21 cellular contexts compared by ENCODE assay signal in genomic region chr9:747567-747966, GRCh38.
A peak's percentile ranks its signal among the peaks of the same experiment; 100 is the strongest.
DNase-seq lines count a peak whose midpoint lies in the region; ATAC-seq and TF ChIP-seq lines count a peak whose summit lies in the region.
"Had no signal": no experiment of that assay in that cellular context is flagged by ENCODE, and none has a peak within 500 bp of the region (broad histone marks: within the 10 kb centered on the region; RNA-seq: fewer than 3 reads in every experiment).

No MANE protein-coding gene starts in this region.

- H3K4me3 ChIP-seq in right atrium auricular region: no peak overlapping the region
- H3K4me3 ChIP-seq in heart right ventricle: no peak overlapping the region
- no peak overlapping the region for H3K4me3 ChIP-seq in gastroesophageal sphincter
- H3K4me3 ChIP-seq in aorta (ENCODE audit: low read length in 2 of 2): no peak overlapping the region
- H3K4me3 ChIP-seq in SK-N-SH (ENCODE audit: low read depth in 2 of 2, low read length in 1 of 2): no peak overlapping the region
- H3K4me3 ChIP-seq: ovary had no signal

- no peaks in the 10 kb centered on the region for H3K9me3 ChIP-seq in right atrium auricular region
- no peaks in the 10 kb centered on the region for H3K9me3 ChIP-seq in heart right ventricle
- no peaks in the 10 kb centered on the region for H3K9me3 ChIP-seq in gastroesophageal sphincter
- no peaks in the 10 kb centered on the region for H3K9me3 ChIP-seq in aorta (ENCODE audit: control insufficient read depth, low read length)
- no peaks in the 10 kb centered on the region for H3K9me3 ChIP-seq in SK-N-SH
- H3K9me3 ChIP-seq: ovary had no signal

- H3K9me2 ChIP-seq in SK-N-SH: no peaks in the 10 kb centered on the region

- peaks cover 24% of the 10 kb centered on the region for H3F3A ChIP-seq in SK-N-SH (replicated peaks; ENCODE audit: insufficient read depth)

- peaks cover 63% of the 10 kb centered on the region for H3K4me1 Mint-ChIP-seq in T-helper 2 cell treated with Interferon-gamma antibody and Interleukin-4, amounts not matched to agents 5 μg/mL and 100 μg/mL, for 36 hours (ENCODE audit: low read depth)

- H3K9ac ChIP-seq in SK-N-SH: no peak overlapping the region

- H2AFZ ChIP-seq in SK-N-SH (ENCODE audit: low read depth): no peak overlapping the region

- POLR2A ChIA-PET in SK-N-SH (lab: Yijun Ruan, JAX): no interaction called here

- no peak for ATAC-seq in heart right ventricle
- no peak for ATAC-seq in gastroesophageal sphincter
- no peak for ATAC-seq in aorta (ENCODE audit: low FRiP score)
- ATAC-seq: activated CD8-positive, alpha-beta T cell treated with anti-CD3 and anti-CD28 coated beads for 36 hours; right cardiac atrium had no signal

- H3K36me3 ChIP-seq in right atrium auricular region: peaks cover 64% of the 10 kb centered on the region
- peaks cover 0 to 63% (median 19%) of the 10 kb centered on the region in 9 donors for H3K36me3 ChIP-seq in heart right ventricle
- peaks cover 0 to 51% of the 10 kb centered on the region in 2 donors for H3K36me3 ChIP-seq in gastroesophageal sphincter
- peaks cover 6% of the 10 kb centered on the region in 2 donors for H3K36me3 ChIP-seq in aorta (ENCODE audit: control insufficient read depth in 1 of 2, insufficient read depth in 2 of 2, low read length in 1 of 2)
- peaks cover 8 to 21% of the 10 kb centered on the region in 2 experiments for H3K36me3 ChIP-seq in SK-N-SH (replicated peaks in 1 of 2; ENCODE audit: control insufficient read depth in 1 of 2, insufficient read depth in 2 of 2, low read length in 1 of 2)
- H3K36me3 ChIP-seq: ovary had no signal

- no peak for TF ChIP-seq POLR2A in gastroesophageal sphincter (IDR thresholded peaks at IDR 0.05)

- intact Hi-C loops in heart right ventricle (cut with DNase I) (loop anchor here in 3 of 10 donors (2.0 to 5.0 kb wide), 3 partner anchors 35 to 50 kb away; no protein-coding TSS in a partner anchor), aorta (cut with DNase I) (no loop called here)

- no peaks in the 10 kb centered on the region for H4K20me1 ChIP-seq in SK-N-SH (ENCODE audit: insufficient read depth)

- TF ChIP-seq EP300 in gastroesophageal sphincter (IDR thresholded peaks at IDR 0.05): no peak
- TF ChIP-seq EP300 in SK-N-SH (IDR thresholded peaks at IDR 0.05; ENCODE audit: borderline replicate concordance in 1 of 2, low read depth in 1 of 2, low read length in 1 of 2): no peak

- H3K4me1 ChIP-seq in right atrium auricular region: peaks cover 0 to 79% of the 10 kb centered on the region in 2 donors
- peaks cover 15 to 66% (median 57%) of the 10 kb centered on the region in 9 donors for H3K4me1 ChIP-seq in heart right ventricle
- peaks cover 8 to 75% (median 25%) of the 10 kb centered on the region in 3 donors for H3K4me1 ChIP-seq in gastroesophageal sphincter
- H3K4me1 ChIP-seq in aorta (ENCODE audit: control insufficient read depth in 1 of 2, insufficient read depth in 2 of 2, low read length in 2 of 2): peaks cover 5 to 9% of the 10 kb centered on the region in 2 donors
- peaks cover 0 to 12% of the 10 kb centered on the region in 2 experiments; a peak in 1 of 4 replicates for H3K4me1 ChIP-seq in SK-N-SH (ENCODE audit: control insufficient read depth in 1 of 2, insufficient read depth in 2 of 2, low read depth in 1 of 2, low read length in 1 of 2)

- WGBS in heart right ventricle, 2 donors: 95 to 100% methylated on average over 1 of the region's 1 CpG
- 100% methylated on average over 1 of the region's 1 CpG; no CpG with 5 or more reads in 1 of the 2 donors for whole genome bisulfite sequencing in gastroesophageal sphincter (ENCODE audit: low coverage in 1 of 2), 2 donors
- 84 to 89% methylated on average over 1 of the region's 1 CpG for WGBS in aorta, 2 donors
- WGBS in SK-N-SH (ENCODE audit: low lambda C conversion rate): 38% methylated on average over 1 of the region's 1 CpG

- H3K27ac Mint-ChIP-seq in T-helper 2 cell treated with Interferon-gamma antibody and Interleukin-4, amounts not matched to agents 5 μg/mL and 100 μg/mL, for 36 hours: peak overlapping the region; percentile 69
- H3K27ac Mint-ChIP-seq: activated CD8-positive, alpha-beta T cell treated with anti-CD3 and anti-CD28 coated beads for 36 hours; activated naive CD8-positive, alpha-beta T cell treated with anti-CD3 and anti-CD28 coated beads for 36 hours; T-helper 1 cell treated with Interleukin-12 subunit alpha and Interleukin-12 subunit beta and Interleukin-4 antibody, amounts not matched to agents 30 μg/mL and 1 μg/mL, for 36 hours had no signal

- H3K79me2 ChIP-seq in SK-N-SH (ENCODE audit: insufficient read depth): no peaks in the 10 kb centered on the region; the same call in 1 of the 2 replicates

- H3K27me3 ChIP-seq in right atrium auricular region (no peaks in the 10 kb centered on the region), heart right ventricle (no peaks in the 10 kb centered on the region), gastroesophageal sphincter (no peaks in the 10 kb centered on the region), aorta (ENCODE audit: control insufficient read depth in 1 of 2, insufficient read depth in 2 of 2, low read length in 1 of 2) (no peaks in the 10 kb centered on the region), SK-N-SH (ENCODE audit: insufficient read depth) (no peaks in the 10 kb centered on the region)
- H3K27me3 ChIP-seq: ovary had no signal

- peaks cover 41% of the 10 kb centered on the region for H3K36me3 Mint-ChIP-seq in T-helper 2 cell treated with Interferon-gamma antibody and Interleukin-4, amounts not matched to agents 5 μg/mL and 100 μg/mL, for 36 hours (ENCODE audit: low read depth)

- CTCF ChIA-PET in SK-N-SH (lab: Yijun Ruan, JAX): no interaction called here

- DNase-seq in right atrium auricular region (ENCODE audit: low spot score) (peak; percentile 47), heart right ventricle (no peak), aorta (no peak), SK-N-SH (no peak), NCI-H187 (lab: John Stamatoyannopoulos, UW) (no peak)
- no peak for DNase-seq in T-helper 2 cell treated with Interferon-gamma antibody and Interleukin-4, amounts not matched to agents 5 μg/mL and 100 μg/mL, for 36 hours (ENCODE audit: low spot score)
- DNase-seq in stimulated activated CD4-positive, alpha-beta T cell treated with anti-CD3 and anti-CD28 coated beads, Interleukin-4, amount 100 ng/mL, for 1 hour: no peak
- DNase-seq: activated CD4-positive, CD25-positive, alpha-beta regulatory T cell treated with anti-CD3 and anti-CD28 coated beads, Interleukin-2, amount 50 U/mL, for 72 hours; activated CD8-positive, alpha-beta T cell treated with anti-CD3 and anti-CD28 coated beads for 36 hours; activated effector memory CD4-positive, alpha-beta T cell treated with anti-CD3 and anti-CD28 coated beads, Interleukin-2, amount 50 U/mL, for 16 hours; activated naive CD8-positive, alpha-beta T cell treated with anti-CD3 and anti-CD28 coated beads for 36 hours; GDM1; HCEC 1CT; KBM-7; MV-4-11; NCI-H1694; right cardiac atrium; stimulated activated naive CD4-positive, alpha-beta T cell had no signal

- H3K27ac ChIP-seq in right atrium auricular region: peak overlapping the region; percentile 80 to 95
- H3K27ac ChIP-seq in heart right ventricle: no peak overlapping the region
- peak overlapping the region in 3 of 4 donors; percentile 87 to 91 (median 89) for H3K27ac ChIP-seq in gastroesophageal sphincter
- peak overlapping the region; percentile 42 to 70 for H3K27ac ChIP-seq in aorta (ENCODE audit: low read depth in 1 of 2, low read length in 2 of 2)
- no peak overlapping the region for H3K27ac ChIP-seq in SK-N-SH (ENCODE audit: low read depth in 2 of 2, low read length in 1 of 2)
- H3K27ac ChIP-seq: ovary had no signal

- peak overlapping the region; percentile 76 for H3K4me3 Mint-ChIP-seq in T-helper 2 cell treated with Interferon-gamma antibody and Interleukin-4, amounts not matched to agents 5 μg/mL and 100 μg/mL, for 36 hours
- H3K4me3 Mint-ChIP-seq: activated CD8-positive, alpha-beta T cell treated with anti-CD3 and anti-CD28 coated beads for 36 hours; activated naive CD8-positive, alpha-beta T cell treated with anti-CD3 and anti-CD28 coated beads for 36 hours; T-helper 1 cell treated with Interleukin-12 subunit alpha and Interleukin-12 subunit beta and Interleukin-4 antibody, amounts not matched to agents 30 μg/mL and 1 μg/mL, for 36 hours had no signal

- H3K27me3 Mint-ChIP-seq in T-helper 2 cell treated with Interferon-gamma antibody and Interleukin-4, amounts not matched to agents 5 μg/mL and 100 μg/mL, for 36 hours (ENCODE audit: low read depth): no peaks in the 10 kb centered on the region
- H3K27me3 Mint-ChIP-seq: activated CD8-positive, alpha-beta T cell treated with anti-CD3 and anti-CD28 coated beads for 36 hours; activated naive CD8-positive, alpha-beta T cell treated with anti-CD3 and anti-CD28 coated beads for 36 hours had no signal

- no peak overlapping the region for H3K4me2 ChIP-seq in SK-N-SH

- H3K9me3 Mint-ChIP-seq in T-helper 2 cell treated with Interferon-gamma antibody and Interleukin-4, amounts not matched to agents 5 μg/mL and 100 μg/mL, for 36 hours: no peaks in the 10 kb centered on the region
- H3K9me3 Mint-ChIP-seq: activated CD8-positive, alpha-beta T cell treated with anti-CD3 and anti-CD28 coated beads for 36 hours; activated naive CD8-positive, alpha-beta T cell treated with anti-CD3 and anti-CD28 coated beads for 36 hours; T-helper 1 cell treated with Interleukin-12 subunit alpha and Interleukin-12 subunit beta and Interleukin-4 antibody, amounts not matched to agents 30 μg/mL and 1 μg/mL, for 36 hours had no signal

- TF ChIP-seq CTCF in right atrium auricular region (IDR thresholded peaks at IDR 0.05) (no peak), heart right ventricle (IDR thresholded peaks at IDR 0.05) (no peak), gastroesophageal sphincter (IDR thresholded peaks at IDR 0.05) (no peak), SK-N-SH (IDR thresholded peaks at IDR 0.05) (no peak)

- no peak for TF ChIP-seq RAD21 in SK-N-SH (IDR thresholded peaks at IDR 0.05; ENCODE audit: low read length)

TF ChIP-seq in SK-N-SH, 30 proteins besides CTCF, POLR2A, EP300 and RAD21 (continues in another document):
- TF ChIP-seq TEAD4 (IDR thresholded peaks at IDR 0.05; ENCODE audit: borderline replicate concordance, insufficient read depth) (no peak), RXRA (IDR thresholded peaks at IDR 0.05; ENCODE audit: borderline replicate concordance, low read depth) (no peak), USF2 (IDR thresholded peaks at IDR 0.05; ENCODE audit: borderline replicate concordance, low read depth, low read length) (no peak), NFIC (IDR thresholded peaks at IDR 0.05; ENCODE audit: borderline replicate concordance) (no peak), RCOR1 (IDR thresholded peaks at IDR 0.05; ENCODE audit: low read length) (no peak), SIN3A (IDR thresholded peaks at IDR 0.05; ENCODE audit: borderline replicate concordance, low read depth, low read length) (no peak), FOXJ3 (CRISPR knock-in tag; IDR thresholded peaks at IDR 0.05) (no peak)

Comparison
In these comparisons a context has a peak if more than half of its experiments do, and no peak if none do; other contexts are left out.
1. H3K27ac ChIP-seq: peak in right atrium auricular region (2 of 2), gastroesophageal sphincter (3 of 4) and aorta (2 of 2); none in heart right ventricle (0 of 10) and SK-N-SH (0 of 2).